ENCODE assay signal across 20 cellular contexts in genomic region chr10:34049469-34049868, GRCh38.
DNase-seq lines count a peak whose midpoint lies in the region; ATAC-seq, FAIRE-seq and TF ChIP-seq lines count a peak whose summit lies in the region.
"Had no signal": no experiment of that assay in that cellular context is flagged by ENCODE, and none has a peak within 500 bp of the region (broad histone marks: within the 10 kb centered on the region; RNA-seq: fewer than 3 reads in every experiment).

No MANE protein-coding gene starts in this region.

- FAIRE-seq in astrocyte (lab: Jason Lieb, UNC) (no peak), urothelium cell line (lab: Jason Lieb, UNC) (no peak)
- FAIRE-seq: A204.1, GM12892 had no signal

- H4K8ac ChIP-seq in mesenchymal stem cell (ENCODE audit: low read length) = no peak overlapping the region

- peaks cover 16% of the 10 kb centered on the region for H3K4me1 ChIP-seq in astrocyte (ENCODE audit: insufficient read depth, low read length)
- no peaks in the 10 kb centered on the region for H3K4me1 ChIP-seq in mesenchymal stem cell (ENCODE audit: control insufficient read depth, insufficient read depth, low read depth, low read length)

- H2AFZ ChIP-seq in astrocyte (ENCODE audit: low read depth, low read length) (no peak overlapping the region), mesenchymal stem cell (ENCODE audit: low read depth, low read length) (no peak overlapping the region)

- no peak overlapping the region for H3K14ac ChIP-seq in mesenchymal stem cell (ENCODE audit: low read length in 2 of 2)

- H3K9me3 Mint-ChIP-seq in stimulated activated naive CD8-positive, alpha-beta T cell treated with anti-CD3 and anti-CD28 coated beads, Interleukin-15, Interleukin-2, amounts not matched to agents 100 ng/mL and 50 ng/mL, for 24 hours = peaks cover 5% of the 10 kb centered on the region
- no peaks in the 10 kb centered on the region for H3K9me3 Mint-ChIP-seq in astrocyte (ENCODE audit: unreplicated experiment)

- H3K9me3 ChIP-seq in astrocyte (ENCODE audit: insufficient read depth, low read depth, low read length) (no peaks in the 10 kb centered on the region), mesenchymal stem cell (ENCODE audit: control insufficient read depth, low read length) (no peaks in the 10 kb centered on the region)
- H3K9me3 ChIP-seq: SJCRH30 had no signal

- H3K27ac Mint-ChIP-seq in stimulated activated naive CD8-positive, alpha-beta T cell treated with anti-CD3 and anti-CD28 coated beads, Interleukin-15, Interleukin-2, amounts not matched to agents 100 ng/mL and 50 ng/mL, for 24 hours = peak overlapping the region; percentile 13
- H3K27ac Mint-ChIP-seq in astrocyte (ENCODE audit: unreplicated experiment) = peak overlapping the region; percentile 67

- no peak for ATAC-seq in stimulated activated naive CD8-positive, alpha-beta T cell treated with anti-CD3 and anti-CD28 coated beads, Interleukin-15, Interleukin-2, amounts not matched to agents 100 U/mL and 50 U/mL, for 24 hours
- no peak for ATAC-seq in GM19463 (IDR thresholded peaks at IDR 0.05; ENCODE audit: unreplicated experiment)
- ATAC-seq in GM18520 (IDR thresholded peaks at IDR 0.05; ENCODE audit: unreplicated experiment) = no peak

- H3K36me3 ChIP-seq in astrocyte (ENCODE audit: insufficient read depth, low read length) = no peaks in the 10 kb centered on the region
- H3K36me3 ChIP-seq in mesenchymal stem cell (ENCODE audit: control insufficient read depth in 1 of 2, insufficient read depth in 2 of 2, low read depth in 1 of 2, low read length in 2 of 2) = no peaks in the 10 kb centered on the region
- H3K36me3 ChIP-seq: SJCRH30 had no signal

- H3K27ac ChIP-seq in astrocyte (ENCODE audit: low read depth, low read length) (peak overlapping the region; percentile 15), mesenchymal stem cell (ENCODE audit: low read length, poor library complexity, severe bottlenecking) (no peak overlapping the region)
- H3K27ac ChIP-seq: SJCRH30 had no signal

- TF ChIP-seq CTCF in astrocyte (IDR thresholded peaks at IDR 0.05; ENCODE audit: insufficient read depth, low read depth, low read length) = no peak

- H3K4me2 ChIP-seq in astrocyte (ENCODE audit: low read length) (peak overlapping the region; percentile 64), mesenchymal stem cell (ENCODE audit: low read length, poor library complexity, severe bottlenecking) (no peak overlapping the region)

- no peak overlapping the region for H4K91ac ChIP-seq in mesenchymal stem cell (ENCODE audit: low read length)

- 80% methylated on average over 1 of the region's 3 CpGs for WGBS in mesenchymal stem cell

- H3K79me1 ChIP-seq in mesenchymal stem cell (replicated peaks; ENCODE audit: low read length, poor library complexity, severe bottlenecking) = no peaks in the 10 kb centered on the region

- no peak overlapping the region for H2BK12ac ChIP-seq in mesenchymal stem cell (ENCODE audit: low read length in 2 of 2)

- H2BK5ac ChIP-seq in mesenchymal stem cell (ENCODE audit: low read depth, low read length, poor library complexity, severe bottlenecking) = no peak overlapping the region

- no peak for DNase-seq in stimulated activated naive CD8-positive, alpha-beta T cell treated with anti-CD3 and anti-CD28 coated beads, Interleukin-15, Interleukin-2, amounts not matched to agents 100 U/mL and 50 U/mL, for 24 hours
- no peak for DNase-seq in astrocyte (ENCODE audit: low read depth)
- DNase-seq in mesenchymal stem cell = peak; percentile 2
- DNase-seq in urothelium cell line (ENCODE audit: low spot score) = peak; percentile 20
- no peak for DNase-seq in HUDEP-2 (lab: John Stamatoyannopoulos, UW; ENCODE audit: unreplicated experiment in 76 of 76)
- DNase-seq: C1 segment of cervical spinal cord, DMS79 treated with DMSO at 0.1 percent for 48 hours, GF-D8, HCEC 1CT, KBM-7, NCI-H1048, NCI-H1436 treated with DMSO at 0.1 percent for 48 hours, NCI-H2029 treated with DMSO at 0.1 percent for 48 hours, NCI-H748 treated with DMSO at 0.1 percent for 48 hours had no signal

- H3K23ac ChIP-seq in mesenchymal stem cell (ENCODE audit: low read length in 2 of 2) = no peak overlapping the region

- no peak overlapping the region for H2BK15ac ChIP-seq in mesenchymal stem cell (ENCODE audit: low read depth, poor library complexity, severe bottlenecking)

- peaks cover 3% of the 10 kb centered on the region for H3K4me1 Mint-ChIP-seq in stimulated activated naive CD8-positive, alpha-beta T cell treated with anti-CD3 and anti-CD28 coated beads, Interleukin-15, Interleukin-2, amounts not matched to agents 100 ng/mL and 50 ng/mL, for 24 hours (ENCODE audit: low read depth)
- H3K4me1 Mint-ChIP-seq in astrocyte (ENCODE audit: low read depth, unreplicated experiment) = peaks cover 8% of the 10 kb centered on the region

- no peak overlapping the region for H3K18ac ChIP-seq in mesenchymal stem cell (ENCODE audit: low read depth in 1 of 2, low read length in 2 of 2)

- H2BK120ac ChIP-seq in mesenchymal stem cell (ENCODE audit: low read depth, low read length) = no peak overlapping the region

- peaks cover 4% of the 10 kb centered on the region for H3K27me3 Mint-ChIP-seq in stimulated activated naive CD8-positive, alpha-beta T cell treated with anti-CD3 and anti-CD28 coated beads, Interleukin-15, Interleukin-2, amounts not matched to agents 100 ng/mL and 50 ng/mL, for 24 hours
- H3K27me3 Mint-ChIP-seq in astrocyte (ENCODE audit: low read depth, unreplicated experiment) = peaks cover 10% of the 10 kb centered on the region

- H3K4me3 Mint-ChIP-seq in stimulated activated naive CD8-positive, alpha-beta T cell treated with anti-CD3 and anti-CD28 coated beads, Interleukin-15, Interleukin-2, amounts not matched to agents 100 ng/mL and 50 ng/mL, for 24 hours = no peak overlapping the region
- no peak overlapping the region for H3K4me3 Mint-ChIP-seq in astrocyte (ENCODE audit: unreplicated experiment)

- H3K36me3 Mint-ChIP-seq in stimulated activated naive CD8-positive, alpha-beta T cell treated with anti-CD3 and anti-CD28 coated beads, Interleukin-15, Interleukin-2, amounts not matched to agents 100 ng/mL and 50 ng/mL, for 24 hours (ENCODE audit: low read depth) = no peaks in the 10 kb centered on the region
- H3K36me3 Mint-ChIP-seq in astrocyte (ENCODE audit: low read depth, unreplicated experiment) = no peaks in the 10 kb centered on the region

- no peaks in the 10 kb centered on the region for H3K79me2 ChIP-seq in astrocyte (ENCODE audit: insufficient read depth, low read length)

- no peak overlapping the region for H2AK5ac ChIP-seq in mesenchymal stem cell (ENCODE audit: low read length, severe bottlenecking)

- no peaks in the 10 kb centered on the region for H3K27me3 ChIP-seq in astrocyte (ENCODE audit: insufficient read depth, low read length)
- H3K27me3 ChIP-seq in mesenchymal stem cell (ENCODE audit: control insufficient read depth in 1 of 2, insufficient read depth in 1 of 2, low read length in 2 of 2) = no peaks in the 10 kb centered on the region
- H3K27me3 ChIP-seq: SJCRH30 had no signal

- H4K20me1 ChIP-seq in astrocyte (ENCODE audit: insufficient read depth, low read length) = no peaks in the 10 kb centered on the region

- no peak overlapping the region for H3K4me3 ChIP-seq in astrocyte (ENCODE audit: insufficient read depth, low read depth, low read length)
- peak overlapping the region in 1 of 2 experiments; percentile 30 for H3K4me3 ChIP-seq in mesenchymal stem cell (ENCODE audit: insufficient read depth in 1 of 2, low read depth in 1 of 2, low read length in 2 of 2)
- H3K4me3 ChIP-seq: SJCRH30 had no signal

- H3K4ac ChIP-seq in mesenchymal stem cell (ENCODE audit: low read depth in 1 of 2, low read length in 2 of 2) = no peak overlapping the region

- H3K9ac ChIP-seq in astrocyte (ENCODE audit: low read length) (peak overlapping the region; percentile 24), mesenchymal stem cell (ENCODE audit: low read length) (peak overlapping the region; percentile 59)

Comparison
In these comparisons a context has a peak if more than half of its experiments do, and no peak if none do; other contexts are left out.
1. DNase-seq: peak in mesenchymal stem cell (single experiment) and urothelium cell line (single experiment); none in stimulated activated naive CD8-positive, alpha-beta T cell treated with anti-CD3 and anti-CD28 coated beads, Interleukin-15, Interleukin-2, amounts not matched to agents 100 U/mL and 50 U/mL, for 24 hours (single experiment), astrocyte (single experiment) and HUDEP-2 (0 of 76).